ENCODE assay signal across 8 cellular contexts in the genomic region with DNA sequence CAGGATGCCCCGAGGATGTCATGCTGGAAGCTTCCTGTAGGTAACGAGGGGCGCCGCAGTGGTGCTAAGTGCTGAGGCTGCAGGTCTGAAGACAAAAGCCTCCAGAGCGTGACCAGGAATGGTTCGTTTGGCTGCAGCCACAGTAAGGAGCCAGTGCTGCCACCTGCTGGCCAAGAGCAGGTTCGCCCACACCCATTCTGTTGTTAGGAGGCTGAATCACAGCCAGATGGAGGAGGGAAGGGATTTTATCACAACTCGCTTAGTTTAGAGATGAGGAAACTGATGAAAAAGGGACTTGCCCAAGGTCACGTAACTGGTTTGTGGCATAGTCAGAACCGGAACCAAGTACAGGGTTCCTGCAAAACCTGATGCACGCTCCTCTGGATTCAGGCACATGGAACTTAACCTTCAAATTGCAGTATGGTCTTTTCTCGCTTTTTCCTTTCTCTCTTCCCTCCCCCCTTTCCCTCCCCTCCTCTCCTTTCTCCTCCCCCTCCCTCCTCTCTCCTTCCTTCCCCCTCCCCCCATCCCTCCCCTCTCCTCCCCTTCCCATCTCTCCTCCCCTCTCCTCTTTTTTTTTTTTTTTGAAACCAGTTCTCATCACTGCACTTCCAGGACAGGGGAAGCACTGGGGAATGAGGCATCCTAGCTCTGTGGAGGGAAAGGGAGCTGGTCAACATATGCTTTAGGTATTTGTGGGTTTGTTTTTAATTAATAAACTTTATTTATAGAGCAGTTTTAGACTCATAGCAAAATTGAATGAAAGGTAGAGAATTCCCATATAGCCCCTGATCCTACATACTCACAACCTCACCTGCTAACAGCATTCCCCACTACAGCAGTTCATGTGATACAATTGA.
DNase-seq lines count a peak whose midpoint lies in the region; ATAC-seq lines count a peak whose summit lies in the region.

No MANE protein-coding gene starts in this region.

- peak; percentile 86 for ATAC-seq in GM21381 (IDR thresholded peaks at IDR 0.05; ENCODE audit: unreplicated experiment)

- DNase-seq in Caki2 (ENCODE audit: low read depth) (peak; percentile 89), HS-27A (ENCODE audit: low read depth) (peak; percentile 62), NCI-H82 treated with DMSO at 0.1 percent for 48 hours (lab: John Stamatoyannopoulos, UW; ENCODE audit: unreplicated experiment) (peak; percentile 78), ecto neural progenitor cell (ENCODE audit: low spot score) (peak; percentile 86), lung microvascular endothelial cell (ENCODE audit: low read depth in 2 of 2) (peak; percentile 90 to 96)
- peak; percentile 93 to 95 for DNase-seq in activated CD4-positive, alpha-beta T cell treated with anti-CD3 and anti-CD28 coated beads, Interleukin-2, amount 50 U/mL, for 48 hours
- peak; percentile 75 for DNase-seq in stimulated activated CD8-positive, alpha-beta memory T cell treated with anti-CD3 and anti-CD28 coated beads, Interleukin-15, amount 100 ng/mL, for 24 hours (ENCODE audit: low read depth)

- in situ Hi-C loops in Caki2 (cut with HindIII; ENCODE audit: low pct_unique_long_range_greater_than_20kb, low sequenced_read_pairs), result no loop called here

Comparison
In these comparisons a context has a peak if more than half of its experiments do, and no peak if none do; other contexts are left out.
1. Peak in every context shown above with its lines: DNase-seq and ATAC-seq.